18 cellular contexts compared by ENCODE assay signal in the genomic region with DNA sequence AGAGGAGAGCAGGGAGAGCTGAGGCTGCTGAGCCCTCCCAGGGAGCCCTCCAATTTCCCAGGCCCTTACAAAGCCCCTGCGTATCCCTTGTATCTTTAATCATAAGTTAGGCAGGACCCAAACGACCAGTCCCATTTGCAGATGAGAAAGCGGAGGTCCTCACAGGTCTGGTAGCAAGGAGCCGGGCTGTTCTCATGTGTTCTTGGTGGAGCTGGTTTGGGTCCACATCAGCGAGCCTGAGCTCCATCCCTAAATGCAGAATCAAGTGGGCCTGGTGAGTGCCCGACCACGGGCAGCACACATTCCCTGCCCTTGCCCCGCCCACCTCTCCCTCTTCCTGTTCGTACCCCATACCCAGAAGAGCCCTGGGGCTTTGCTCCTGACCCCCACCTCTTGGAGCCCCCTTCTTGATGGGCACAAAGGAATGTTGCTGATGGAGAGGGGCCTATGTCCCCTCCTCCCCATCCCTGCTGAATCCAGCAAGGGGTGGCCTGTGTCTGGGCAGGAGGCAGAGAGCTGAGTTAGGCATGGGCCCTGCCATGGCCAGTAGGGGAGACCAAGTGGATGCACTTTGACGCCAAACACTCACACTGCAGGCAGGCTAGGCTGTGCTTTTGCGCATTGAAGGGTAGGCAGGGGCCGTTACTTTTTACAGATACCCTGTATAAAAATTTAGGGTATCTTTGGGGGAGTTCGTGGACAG. TPM values are rescaled to one million over a fixed set of nuclear protein-coding genes. Genes with fewer than 3 reads are reported as not detected.
DNase-seq lines count a peak whose midpoint lies in the region; ATAC-seq and TF ChIP-seq lines count a peak whose summit lies in the region.
"Had no signal": no experiment of that assay in that cellular context is flagged by ENCODE, and none has a peak within 500 bp of the region (broad histone marks: within the 10 kb centered on the region; RNA-seq: fewer than 3 reads in every experiment).

No MANE protein-coding gene starts in this region.

- H3K4me1 ChIP-seq in right atrium auricular region: peaks cover 0 to 20% of the 10 kb centered on the region in 2 donors

- H3K4me3 Mint-ChIP-seq in activated CD8-positive, alpha-beta T cell treated with anti-CD3 and anti-CD28 coated beads for 36 hours: peak overlapping the region; percentile 37
- peak overlapping the region; percentile 55 for H3K4me3 Mint-ChIP-seq in mesothelial cell of epicardium
- H3K4me3 Mint-ChIP-seq in stimulated activated naive B cell treated with anti-CD40 and anti-IgM and Interleukin-4, amounts not matched to agents 10 μg/mL and 1 μg/mL and 100 μg/mL, for 72 hours: no peak overlapping the region

- no peaks in the 10 kb centered on the region for H3K36me3 Mint-ChIP-seq in activated CD8-positive, alpha-beta T cell treated with anti-CD3 and anti-CD28 coated beads for 36 hours (ENCODE audit: low read depth)
- no peaks in the 10 kb centered on the region for H3K36me3 Mint-ChIP-seq in mesothelial cell of epicardium
- peaks cover 0 to 1% of the 10 kb centered on the region in 2 donors for H3K36me3 Mint-ChIP-seq in stimulated activated naive B cell treated with anti-CD40 and anti-IgM and Interleukin-4, amounts not matched to agents 10 μg/mL and 1 μg/mL and 100 μg/mL, for 72 hours

- CTCF ChIA-PET in activated CD8-positive, alpha-beta T cell treated with anti-CD3 and anti-CD28 coated beads for 36 hours (lab: Charles Lee): interaction anchor here (0.9 to 1.3 kb wide), 2 partner anchors 38 to 79 kb away, joined by 3 read pairs; no protein-coding TSS in a partner anchor

- no peak overlapping the region for H3K27ac Mint-ChIP-seq in activated CD8-positive, alpha-beta T cell treated with anti-CD3 and anti-CD28 coated beads for 36 hours
- H3K27ac Mint-ChIP-seq in mesothelial cell of epicardium: no peak overlapping the region
- peak overlapping the region; percentile 6 for H3K27ac Mint-ChIP-seq in stimulated activated naive B cell treated with anti-CD40 and anti-IgM and Interleukin-4, amounts not matched to agents 10 μg/mL and 1 μg/mL and 100 μg/mL, for 72 hours

- TF ChIP-seq CTCF in right atrium auricular region (IDR thresholded peaks at IDR 0.05) (no peak), mesothelial cell of epicardium (IDR thresholded peaks at IDR 0.05; ENCODE audit: unreplicated experiment) (no peak)
- TF ChIP-seq CTCF in activated CD8-positive, alpha-beta T cell treated with anti-CD3 and anti-CD28 coated beads for 36 hours (IDR thresholded peaks at IDR 0.05): no peak

- ATAC-seq in Right ventricle myocardium superior (ENCODE audit: poor library complexity) (no peak), HG03280 (IDR thresholded peaks at IDR 0.05; ENCODE audit: unreplicated experiment) (no peak)
- no peak for ATAC-seq in activated CD8-positive, alpha-beta T cell treated with anti-CD3 and anti-CD28 coated beads for 36 hours
- ATAC-seq in stimulated activated naive B cell treated with anti-CD40 and anti-IgM and Interleukin-4, amounts not matched to agents 10 μg/mL and 1 μg/mL and 100 μg/mL, for 72 hours (replicated peaks): no peak
- ATAC-seq: GM12878, left cardiac atrium had no signal

- H3K36me3 ChIP-seq in right atrium auricular region: no peaks in the 10 kb centered on the region
- H3K36me3 ChIP-seq: ascending aorta had no signal

- H3K9me3 ChIP-seq in right atrium auricular region: no peaks in the 10 kb centered on the region
- H3K9me3 ChIP-seq: ascending aorta had no signal

- intact Hi-C loops in Right ventricle myocardium superior (cut with DNase I): loop anchor here (10.0 kb wide), 1 partner anchor 107 kb away; no protein-coding TSS in a partner anchor
- intact Hi-C loops in activated CD8-positive, alpha-beta T cell treated with anti-CD3 and anti-CD28 coated beads for 36 hours (cut with micrococcal nuclease): no loop called here

- H3K4me3 ChIP-seq in right atrium auricular region: no peak overlapping the region
- H3K4me3 ChIP-seq: ascending aorta, GM12878 had no signal

- POLR2A ChIA-PET in activated CD8-positive, alpha-beta T cell treated with anti-CD3 and anti-CD28 coated beads for 36 hours (lab: Charles Lee): interaction anchor here (0.6 to 1.3 kb wide), 4 partner anchors 10 to 31 kb away, joined by 3 read pairs; no protein-coding TSS in a partner anchor

- no peaks in the 10 kb centered on the region for H3K27me3 ChIP-seq in right atrium auricular region
- H3K27me3 ChIP-seq: ascending aorta had no signal

- peaks cover 17% of the 10 kb centered on the region for H3K4me1 Mint-ChIP-seq in activated CD8-positive, alpha-beta T cell treated with anti-CD3 and anti-CD28 coated beads for 36 hours (ENCODE audit: low read depth)
- peaks cover 11% of the 10 kb centered on the region for H3K4me1 Mint-ChIP-seq in mesothelial cell of epicardium
- peaks cover 7 to 34% of the 10 kb centered on the region in 2 donors for H3K4me1 Mint-ChIP-seq in stimulated activated naive B cell treated with anti-CD40 and anti-IgM and Interleukin-4, amounts not matched to agents 10 μg/mL and 1 μg/mL and 100 μg/mL, for 72 hours

- no peaks in the 10 kb centered on the region for H3K27me3 Mint-ChIP-seq in activated CD8-positive, alpha-beta T cell treated with anti-CD3 and anti-CD28 coated beads for 36 hours
- peaks cover 5% of the 10 kb centered on the region for H3K27me3 Mint-ChIP-seq in mesothelial cell of epicardium (ENCODE audit: low read depth)
- no peaks in the 10 kb centered on the region for H3K27me3 Mint-ChIP-seq in stimulated activated naive B cell treated with anti-CD40 and anti-IgM and Interleukin-4, amounts not matched to agents 10 μg/mL and 1 μg/mL and 100 μg/mL, for 72 hours

- peak; percentile 57 for DNase-seq in right atrium auricular region (ENCODE audit: low spot score)
- no peak for DNase-seq in Right ventricle myocardium superior
- no peak for DNase-seq in activated CD8-positive, alpha-beta T cell treated with anti-CD3 and anti-CD28 coated beads for 36 hours
- DNase-seq in mesothelial cell of epicardium (ENCODE audit: low spot score in 2 of 2, unreplicated experiment in 2 of 2): no peak
- DNase-seq in stimulated activated naive B cell treated with anti-CD40 and anti-IgM and Interleukin-4, amounts not matched to agents 10 μg/mL and 1 μg/mL and 100 μg/mL, for 72 hours: no peak
- no peak for DNase-seq in inferior parietal cortex (ENCODE audit: extremely low spot score)
- no peak for DNase-seq in NCI-H69 (lab: John Stamatoyannopoulos, UW)
- DNase-seq: foreskin melanocyte; left cardiac atrium; midbrain; NCI-H1048; NCI-H2107; NCI-H526; OCI-M1; stimulated activated CD4-positive, alpha-beta T cell treated with anti-CD3 and anti-CD28 coated beads, Interleukin-4, amount 100 ng/mL, for 24 hours had no signal

- H3K27ac ChIP-seq in right atrium auricular region: no peak overlapping the region
- H3K27ac ChIP-seq: ascending aorta had no signal

- H3K9me3 Mint-ChIP-seq in activated CD8-positive, alpha-beta T cell treated with anti-CD3 and anti-CD28 coated beads for 36 hours: no peaks in the 10 kb centered on the region
- no peaks in the 10 kb centered on the region for H3K9me3 Mint-ChIP-seq in mesothelial cell of epicardium
- no peaks in the 10 kb centered on the region for H3K9me3 Mint-ChIP-seq in stimulated activated naive B cell treated with anti-CD40 and anti-IgM and Interleukin-4, amounts not matched to agents 10 μg/mL and 1 μg/mL and 100 μg/mL, for 72 hours

RNA-seq across cellular contexts. Expression of a gene that starts 18.3 kb away (rescaled TPM):
- total RNA-seq in right atrium auricular region: 10 to 100 TPM in 1 of 2 donors, 1 to 10 TPM in 1; 8.5 to 17.1 TPM
- 9.3 TPM for total RNA-seq in Right ventricle myocardium superior
- total RNA-seq in activated CD8-positive, alpha-beta T cell treated with anti-CD3 and anti-CD28 coated beads for 36 hours: 10 to 100 TPM; 89.9 to 92.1 TPM
- 23.5 to 25.7 TPM (median 24.8 TPM) in 3 replicates for total RNA-seq in mesothelial cell of epicardium

Comparison
In these comparisons a context has a peak if more than half of its experiments do, and no peak if none do; other contexts are left out.
1. H3K4me3 Mint-ChIP-seq: peak in activated CD8-positive, alpha-beta T cell treated with anti-CD3 and anti-CD28 coated beads for 36 hours (single experiment) and mesothelial cell of epicardium (single experiment); none in stimulated activated naive B cell treated with anti-CD40 and anti-IgM and Interleukin-4, amounts not matched to agents 10 μg/mL and 1 μg/mL and 100 μg/mL, for 72 hours (0 of 2).